In genomic region chr2:242089213-242089549, GRCh38 we compare ENCODE assay signal across 1 cellular context.
TF ChIP-seq lines count a peak whose summit lies in the region.

No MANE protein-coding gene starts in this region.

TF ChIP-seq in HepG2, 621 proteins besides CTCF, POLR2A, EP300 and RAD21:
- TF ChIP-seq NCOA1 (CRISPR knock-in tag; IDR thresholded peaks at IDR 0.05) (0 out of 2 replicates have a peak, but pooled peaks have one; percentile 50), HMGXB4 (CRISPR knock-in tag; IDR thresholded peaks at IDR 0.05; ENCODE audit: borderline replicate concordance in 1 of 2, low read depth in 1 of 2) (0 out of 4 replicates have a peak, but pooled peaks of 1 of the 2 experiments have one; percentile 11)
TF ChIP-seq in HepG2: peak in this region for 2; not testable (repeated sequence) for 619.
